ENCODE assay signal across 8 cellular contexts in the genomic region with DNA sequence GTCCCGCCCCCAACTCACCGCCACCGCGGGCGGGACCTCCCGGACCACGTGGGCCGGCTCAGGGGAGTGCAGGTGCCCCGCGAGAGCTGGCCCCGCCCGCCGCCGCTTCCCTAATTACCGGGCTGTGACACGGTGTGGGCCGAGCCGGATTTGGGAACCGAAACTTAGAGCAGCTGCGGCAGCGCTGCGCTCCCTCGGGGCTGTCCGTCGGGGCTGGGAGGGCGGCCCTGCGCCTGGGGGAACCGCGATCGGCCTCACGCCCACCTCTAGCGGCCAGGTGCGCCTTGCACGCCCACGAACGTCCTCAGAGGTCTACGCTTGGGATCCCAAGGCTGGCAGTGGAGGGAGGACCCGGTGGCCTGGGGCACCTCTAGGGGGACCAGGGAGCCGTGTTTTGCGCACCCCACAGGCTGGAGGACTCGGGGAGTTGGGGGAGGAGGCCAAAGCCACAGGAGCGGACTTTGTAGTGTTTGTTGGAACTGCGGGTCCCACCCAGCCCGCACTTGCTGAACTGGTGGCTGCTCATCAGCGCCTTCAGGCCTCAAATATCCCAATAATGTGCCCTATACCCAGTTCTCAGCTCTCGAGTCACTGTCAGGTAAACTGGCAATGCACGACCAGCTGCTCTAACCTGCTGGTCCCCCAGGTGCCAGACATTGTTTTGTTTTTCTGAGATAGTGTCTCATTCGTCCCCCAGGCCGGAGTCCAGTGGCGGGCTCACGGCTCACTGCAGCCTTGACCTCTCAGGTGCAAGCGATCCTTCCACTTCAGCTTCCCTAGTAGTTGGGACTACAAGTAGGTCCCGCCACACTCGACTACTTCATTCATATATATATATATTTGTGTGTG. TPM values are rescaled to one million over a fixed set of nuclear protein-coding genes. Genes with fewer than 3 reads are reported as not detected.
A peak's percentile ranks its signal among the peaks of the same experiment; 100 is the strongest.
DNase-seq lines count a peak whose midpoint lies in the region; ATAC-seq and TF ChIP-seq lines count a peak whose summit lies in the region.

No MANE protein-coding gene starts in this region.

- intact Hi-C loops in heart right ventricle (cut with DNase I) = loop anchor here in 4 of 10 donors (5.0 kb wide), 2 partner anchors 113 to 128 kb away; partner anchors contain the start of gene GNB1 (in 2 of the 4)

- ATAC-seq in GM19455 (IDR thresholded peaks at IDR 0.05; ENCODE audit: unreplicated experiment) = peak; percentile 66
- peak; percentile 35 for ATAC-seq in HG03575 (IDR thresholded peaks at IDR 0.05; ENCODE audit: extremely low read depth, insufficient number of reproducible peaks, low FRiP score, unreplicated experiment)
- peak; percentile 23 to 50 (median 33) for ATAC-seq in heart right ventricle

- CTCF ChIA-PET in RWPE1 (lab: Yijun Ruan, JAX) = interaction anchor here (0.7 to 1.7 kb wide), 4 partner anchors 10 to 130 kb away, joined by 3 to 6 read pairs (median 3); no protein-coding TSS in a partner anchor

- no peaks in the 10 kb centered on the region for H3K27me3 ChIP-seq in heart right ventricle

- peaks cover 33 to 91% (median 83%) of the 10 kb centered on the region in 9 donors for H3K4me1 ChIP-seq in heart right ventricle

- no peaks in the 10 kb centered on the region for H3K9me3 ChIP-seq in heart right ventricle

- TF ChIP-seq CTCF in RWPE1 (conservative IDR thresholded peaks at IDR 0.05; ENCODE audit: low read depth) (peak; percentile 20; the same call in 1 of the 2 replicates), heart right ventricle (IDR thresholded peaks at IDR 0.05) (peak in 1 of 9 donors; percentile 16)

- POLR2A ChIA-PET in RWPE1 (lab: Yijun Ruan, JAX; ENCODE audit: low non-redundant PET) = interaction anchor here (0.5 to 0.8 kb wide), 3 partner anchors 27 to 354 kb away, joined by 3 read pairs; no protein-coding TSS in a partner anchor

- 20 to 21% methylated on average over 54 of the region's 54 CpGs for WGBS in heart right ventricle, 2 donors

- H3K27ac ChIP-seq in RWPE1 = peak overlapping the region; percentile 91
- peak overlapping the region in 9 of 10 donors; percentile 66 to 99 (median 94) for H3K27ac ChIP-seq in heart right ventricle

- H3K36me3 ChIP-seq in heart right ventricle = peaks cover 0 to 7% (median 0%) of the 10 kb centered on the region in 9 donors

- DNase-seq in DMS 273 (lab: John Stamatoyannopoulos, UW; ENCODE audit: unreplicated experiment) (peak; percentile 90), RWPE1 (ENCODE audit: low spot score) (peak; percentile 81), heart right ventricle (peak; percentile 64 to 74), retina (peak; percentile 50), kidney glomerular epithelial cell (lab: John Stamatoyannopoulos, UW) (no peak)
- DNase-seq in activated naive CD4-positive, alpha-beta T cell (lab: John Stamatoyannopoulos, UW) = peak in 3 of 4 experiments; percentile 46 to 71 (median 56)

- peak overlapping the region; percentile 29 to 96 (median 88) for H3K4me3 ChIP-seq in heart right ventricle

RNA-seq across cellular contexts. Expression of gene NADK, which starts 0.8 kb away (rescaled TPM):
- total RNA-seq in heart right ventricle = 10 to 100 TPM; 15.2 to 40.2 (median 21.9) TPM
- polyA plus RNA-seq in heart right ventricle = 10 to 100 TPM; 26.2 to 37.5 TPM

RNA-seq across cellular contexts. Expression of gene CDK11A, which starts 54.9 kb away (rescaled TPM):
- 10 to 100 TPM; 11.6 to 26.3 (median 15.3) TPM for total RNA-seq in heart right ventricle
- polyA plus RNA-seq in heart right ventricle = 10 to 100 TPM; 13.0 to 88.3 TPM
